Comparison of ENCODE assay signal across 8 cellular contexts in the genomic region with DNA sequence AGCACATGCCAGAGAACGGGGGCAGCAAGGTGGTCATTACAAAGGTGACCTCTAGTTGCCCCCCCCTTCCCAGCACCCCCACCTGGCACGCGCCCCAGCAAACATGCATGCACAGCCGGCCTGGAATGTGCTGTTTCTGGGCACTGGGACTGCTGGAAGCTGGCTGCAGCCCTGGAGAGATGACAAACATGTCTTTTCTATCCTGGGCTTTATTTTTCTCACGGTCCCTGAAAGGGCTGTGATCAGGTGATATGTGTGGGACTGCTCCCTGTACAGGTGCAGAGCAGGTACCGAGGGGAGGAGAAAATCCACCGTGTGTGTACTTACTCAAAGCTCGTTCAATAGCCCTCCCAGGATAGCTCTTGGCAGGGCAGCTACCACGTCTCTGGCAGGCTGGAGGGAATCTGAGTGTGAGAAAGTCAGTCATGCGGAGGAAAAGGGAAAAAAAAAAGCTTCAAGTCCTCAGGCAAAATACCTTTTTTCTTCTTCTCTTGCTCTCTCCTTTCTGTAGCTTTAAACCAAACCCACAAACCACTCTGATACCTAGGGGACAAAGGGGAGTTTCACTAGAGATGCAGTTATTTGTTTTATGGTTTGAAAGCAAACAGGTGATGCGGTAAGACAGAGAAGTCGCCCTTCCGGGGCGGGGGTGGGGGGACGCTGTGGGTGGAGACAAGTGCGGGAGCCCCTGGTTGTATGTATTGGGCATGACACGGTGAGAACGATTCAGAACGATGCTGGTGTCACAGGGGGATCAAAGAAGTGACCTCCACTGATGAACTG. TPM values are rescaled to one million over a fixed set of nuclear protein-coding genes. Genes with fewer than 3 reads are reported as not detected.
DNase-seq lines count a peak whose midpoint lies in the region; ATAC-seq, FAIRE-seq and TF ChIP-seq lines count a peak whose summit lies in the region.

No MANE protein-coding gene starts in this region.

- peak overlapping the region; percentile 91 for H3K4me3 Mint-ChIP-seq in Caco-2 (ENCODE audit: unreplicated experiment)

- peak overlapping the region; percentile 95 for H3K27ac Mint-ChIP-seq in Caco-2 (ENCODE audit: unreplicated experiment)

- BruUV-seq in Caco-2 (replicated peaks; lab: Mats Ljungman, UMichigan), result TSS peak; percentile 67

- peak overlapping the region; percentile 58 for H3K4me3 ChIP-seq in Caco-2 (ENCODE audit: low read depth, low read length)

- POLR2A ChIA-PET in Caco-2 (lab: Charles Lee), result interaction anchor here (0.5 to 2.4 kb wide), 31 partner anchors 8 to 1213 kb away, joined by 3 to 21 read pairs (median 5); no protein-coding TSS in a partner anchor

- ATAC-seq in GM19043 (IDR thresholded peaks at IDR 0.05; ENCODE audit: low read depth, unreplicated experiment), result peak; percentile 49
- ATAC-seq in HG03159 (IDR thresholded peaks at IDR 0.05; ENCODE audit: unreplicated experiment), result peak; percentile 57
- no peak for ATAC-seq in HG02840 (IDR thresholded peaks at IDR 0.05; ENCODE audit: low FRiP score, unreplicated experiment)

- H3K36me3 ChIP-seq in Caco-2 (ENCODE audit: control insufficient read depth, insufficient read depth, low read length), result no peaks in the 10 kb centered on the region

- no peak for FAIRE-seq in H54 (lab: Jason Lieb, UNC)

- peaks cover 56% of the 10 kb centered on the region for H3K4me1 ChIP-seq in Caco-2

- peaks cover 48% of the 10 kb centered on the region for H3K4me1 Mint-ChIP-seq in Caco-2 (ENCODE audit: low read depth, unreplicated experiment)

- CTCF ChIA-PET in Caco-2 (lab: Charles Lee), result interaction anchor here (0.6 to 2.2 kb wide), 14 partner anchors 11 to 350 kb away, joined by 3 to 15 read pairs (median 4); no protein-coding TSS in a partner anchor

- H3K9me3 ChIP-seq in Caco-2, result no peaks in the 10 kb centered on the region

- TF ChIP-seq POLR2A in H54 (IDR thresholded peaks at IDR 0.05; ENCODE audit: low read depth, low read length), result no peak

- H3K36me3 Mint-ChIP-seq in Caco-2 (ENCODE audit: insufficient read depth, unreplicated experiment), result peaks cover 50% of the 10 kb centered on the region

- no peaks in the 10 kb centered on the region for H3K27me3 ChIP-seq in Caco-2 (replicated peaks; ENCODE audit: control insufficient read depth, insufficient read depth, low read length)

- H3K27me3 Mint-ChIP-seq in Caco-2 (ENCODE audit: insufficient read depth, unreplicated experiment), result no peaks in the 10 kb centered on the region

- intact Hi-C loops in Caco-2 (cut with micrococcal nuclease; ENCODE audit: unreplicated experiment), result loop anchor here (1.0 to 2.0 kb wide), 3 partner anchors 9 to 386 kb away; no protein-coding TSS in a partner anchor

- no peaks in the 10 kb centered on the region for H3K9me3 Mint-ChIP-seq in Caco-2 (ENCODE audit: unreplicated experiment)

- DNase-seq in Caco-2 (peak; percentile 82 to 91), NCI-H526 treated with DMSO at 0.1 percent for 48 hours (lab: John Stamatoyannopoulos, UW) (peak; percentile 94), islet precursor cell (peak; percentile 75), H54 (ENCODE audit: insufficient read length, low spot score) (no peak), NCI-H82 (lab: John Stamatoyannopoulos, UW) (no peak)

- TF ChIP-seq CTCF in Caco-2 (IDR thresholded peaks at IDR 0.05; ENCODE audit: insufficient read depth in 1 of 2, low read depth in 1 of 2, low read length in 1 of 2, severe bottlenecking in 1 of 2, unreplicated experiment in 1 of 2), result no peak

RNA-seq across cellular contexts. Expression of a gene that starts 5.0 kb away (rescaled TPM):
- total RNA-seq in Caco-2 (2022), result 123 and 128 TPM in 2 replicates

Comparison
In these comparisons a context has a peak if more than half of its experiments do, and no peak if none do; other contexts are left out.
1. DNase-seq: peak in Caco-2 (2 of 2), NCI-H526 treated with DMSO at 0.1 percent for 48 hours (single experiment) and islet precursor cell (single experiment); none in H54 (single experiment) and NCI-H82 (single experiment).